Comparison of ENCODE assay signal across 19 cellular contexts in genomic region chr17:80604007-80604728, GRCh38. TPM values are rescaled to one million over a fixed set of nuclear protein-coding genes. Genes with fewer than 3 reads are reported as not detected.
A peak's percentile ranks its signal among the peaks of the same experiment; 100 is the strongest.
DNase-seq lines count a peak whose midpoint lies in the region; ATAC-seq lines count a peak whose summit lies in the region.
"Had no signal": no experiment of that assay in that cellular context is flagged by ENCODE, and none has a peak within 500 bp of the region (broad histone marks: within the 10 kb centered on the region; RNA-seq: fewer than 3 reads in every experiment).

No MANE protein-coding gene starts in this region.

- H3K4me1 Mint-ChIP-seq in activated naive CD8-positive, alpha-beta T cell (ENCODE audit: low read depth) = peaks cover 69% of the 10 kb centered on the region
- peaks cover 55% of the 10 kb centered on the region for H3K4me1 Mint-ChIP-seq in activated naive CD8-positive, alpha-beta T cell treated with anti-CD3 and anti-CD28 coated beads for 36 hours
- peaks cover 63% of the 10 kb centered on the region for H3K4me1 Mint-ChIP-seq in activated CD4-positive, alpha-beta memory T cell treated with anti-CD3 and anti-CD28 coated beads, Interleukin-2, amount 10 ng/mL, durations not matched to agents 7 days and 5 days
- peaks cover 65% of the 10 kb centered on the region for H3K4me1 Mint-ChIP-seq in stimulated activated memory B cell treated with anti-CD40 and anti-IgM and Interleukin-4, amounts not matched to agents 10 μg/mL and 1 μg/mL and 100 μg/mL, for 72 hours

- H3K27ac Mint-ChIP-seq in activated naive CD8-positive, alpha-beta T cell = peak overlapping the region; percentile 78
- no peak overlapping the region for H3K27ac Mint-ChIP-seq in activated naive CD8-positive, alpha-beta T cell treated with anti-CD3 and anti-CD28 coated beads for 36 hours
- peak overlapping the region; percentile 33 for H3K27ac Mint-ChIP-seq in activated CD4-positive, alpha-beta memory T cell treated with anti-CD3 and anti-CD28 coated beads, Interleukin-2, amount 10 ng/mL, durations not matched to agents 7 days and 5 days
- H3K27ac Mint-ChIP-seq in stimulated activated memory B cell treated with anti-CD40 and anti-IgM and Interleukin-4, amounts not matched to agents 10 μg/mL and 1 μg/mL and 100 μg/mL, for 72 hours = peak overlapping the region; percentile 86

- no peaks in the 10 kb centered on the region for H3K9me3 Mint-ChIP-seq in activated naive CD8-positive, alpha-beta T cell (ENCODE audit: low read depth)
- peaks cover 3% of the 10 kb centered on the region for H3K9me3 Mint-ChIP-seq in activated naive CD8-positive, alpha-beta T cell treated with anti-CD3 and anti-CD28 coated beads for 36 hours
- no peaks in the 10 kb centered on the region for H3K9me3 Mint-ChIP-seq in activated CD4-positive, alpha-beta memory T cell treated with anti-CD3 and anti-CD28 coated beads, Interleukin-2, amount 10 ng/mL, durations not matched to agents 7 days and 5 days
- no peaks in the 10 kb centered on the region for H3K9me3 Mint-ChIP-seq in stimulated activated memory B cell treated with anti-CD40 and anti-IgM and Interleukin-4, amounts not matched to agents 10 μg/mL and 1 μg/mL and 100 μg/mL, for 72 hours

- no peak for DNase-seq in activated naive CD8-positive, alpha-beta T cell treated with anti-CD3 and anti-CD28 coated beads for 36 hours
- peak; percentile 33 for DNase-seq in NOMO-1 treated with dmso at 0.1 percent for 144 hours (lab: John Stamatoyannopoulos, UW; ENCODE audit: unreplicated experiment)
- no peak for DNase-seq in activated CD4-positive, alpha-beta memory T cell treated with anti-CD3 and anti-CD28 coated beads, Interleukin-2, amount 10 ng/mL, durations not matched to agents 7 days and 5 days
- DNase-seq in RPMI8226 = no peak
- no peak for DNase-seq in NCI-H2029 treated with DMSO at 0.1 percent for 48 hours (lab: John Stamatoyannopoulos, UW)
- no peak for DNase-seq in ecto neural progenitor cell (ENCODE audit: low spot score)
- DNase-seq: activated CD8-positive, alpha-beta memory T cell treated with anti-CD3 and anti-CD28 coated beads for 24 hours; activated gamma-delta T cell; COR-L47; foreskin melanocyte; left cardiac atrium; MG63; NCI-H2029; NCI-H446 treated with DMSO at 0.1 percent for 48 hours; NK-92 treated with Interleukin-12 subunit alpha and Interleukin-12 subunit beta, amount 100 ng/mL, for 24 hours; testis had no signal

- POLR2A ChIA-PET in activated CD4-positive, alpha-beta memory T cell treated with anti-CD3 and anti-CD28 coated beads, Interleukin-2, amount 10 ng/mL, durations not matched to agents 7 days and 5 days (lab: Charles Lee) = interaction anchor here (1.1 to 1.4 kb wide), 2 partner anchors 7 to 12 kb away, joined by 3 to 6 read pairs; no protein-coding TSS in a partner anchor

- H3K36me3 Mint-ChIP-seq in activated naive CD8-positive, alpha-beta T cell = no peaks in the 10 kb centered on the region
- H3K36me3 Mint-ChIP-seq in activated naive CD8-positive, alpha-beta T cell treated with anti-CD3 and anti-CD28 coated beads for 36 hours = peaks cover 31% of the 10 kb centered on the region
- H3K36me3 Mint-ChIP-seq in activated CD4-positive, alpha-beta memory T cell treated with anti-CD3 and anti-CD28 coated beads, Interleukin-2, amount 10 ng/mL, durations not matched to agents 7 days and 5 days (ENCODE audit: low read depth) = peaks cover 15% of the 10 kb centered on the region
- peaks cover 13% of the 10 kb centered on the region for H3K36me3 Mint-ChIP-seq in stimulated activated memory B cell treated with anti-CD40 and anti-IgM and Interleukin-4, amounts not matched to agents 10 μg/mL and 1 μg/mL and 100 μg/mL, for 72 hours

- CTCF ChIA-PET in activated CD4-positive, alpha-beta memory T cell treated with anti-CD3 and anti-CD28 coated beads, Interleukin-2, amount 10 ng/mL, durations not matched to agents 7 days and 5 days (lab: Charles Lee) = interaction anchor here (0.8 to 2.7 kb wide), 3 partner anchors 11 to 57 kb away, joined by 3 to 12 read pairs (median 4); no protein-coding TSS in a partner anchor

- ATAC-seq in stimulated activated memory B cell treated with anti-CD40 and anti-IgM and Interleukin-4, amounts not matched to agents 10 μg/mL and 1 μg/mL and 100 μg/mL, for 72 hours = no peak
- ATAC-seq: left cardiac atrium, sciatic nerve had no signal

- H3K27me3 Mint-ChIP-seq in activated naive CD8-positive, alpha-beta T cell = no peaks in the 10 kb centered on the region
- no peaks in the 10 kb centered on the region for H3K27me3 Mint-ChIP-seq in activated naive CD8-positive, alpha-beta T cell treated with anti-CD3 and anti-CD28 coated beads for 36 hours
- H3K27me3 Mint-ChIP-seq in activated CD4-positive, alpha-beta memory T cell treated with anti-CD3 and anti-CD28 coated beads, Interleukin-2, amount 10 ng/mL, durations not matched to agents 7 days and 5 days = no peaks in the 10 kb centered on the region
- H3K27me3 Mint-ChIP-seq in stimulated activated memory B cell treated with anti-CD40 and anti-IgM and Interleukin-4, amounts not matched to agents 10 μg/mL and 1 μg/mL and 100 μg/mL, for 72 hours = no peaks in the 10 kb centered on the region

- H3K4me3 Mint-ChIP-seq in activated naive CD8-positive, alpha-beta T cell = peak overlapping the region; percentile 47
- H3K4me3 Mint-ChIP-seq in activated naive CD8-positive, alpha-beta T cell treated with anti-CD3 and anti-CD28 coated beads for 36 hours = no peak overlapping the region
- H3K4me3 Mint-ChIP-seq in activated CD4-positive, alpha-beta memory T cell treated with anti-CD3 and anti-CD28 coated beads, Interleukin-2, amount 10 ng/mL, durations not matched to agents 7 days and 5 days = no peak overlapping the region
- H3K4me3 Mint-ChIP-seq in stimulated activated memory B cell treated with anti-CD40 and anti-IgM and Interleukin-4, amounts not matched to agents 10 μg/mL and 1 μg/mL and 100 μg/mL, for 72 hours = no peak overlapping the region

RNA-seq across cellular contexts. Expression of gene RPTOR, which starts 59.5 kb away (rescaled TPM):
- total RNA-seq in activated naive CD8-positive, alpha-beta T cell treated with anti-CD3 and anti-CD28 coated beads for 36 hours = 10 to 100 TPM; 43.6 to 47.2 TPM
- 10 to 100 TPM; 88.9 to 91.8 TPM for total RNA-seq in activated CD4-positive, alpha-beta memory T cell treated with anti-CD3 and anti-CD28 coated beads, Interleukin-2, amount 10 ng/mL, durations not matched to agents 7 days and 5 days
